34 cellular contexts compared by ENCODE assay signal in genomic region chr2:194452504-194452903, GRCh38.
"Had no signal": no experiment of that assay in that cellular context is flagged by ENCODE, and none has a peak within 500 bp of the region (broad histone marks: within the 10 kb centered on the region; RNA-seq: fewer than 3 reads in every experiment).

No MANE protein-coding gene starts in this region.

- H3K4me3 ChIP-seq: adrenal gland, ascending aorta, body of pancreas, breast epithelium, cardiac muscle cell had no signal

- FAIRE-seq: astrocyte, bronchial epithelial cell had no signal

- H3K27ac ChIP-seq: adrenal gland, ascending aorta, body of pancreas, brain microvascular endothelial cell, breast epithelium, cardiac muscle cell had no signal

- H3K4me1 ChIP-seq: adrenal gland, ascending aorta, body of pancreas, breast epithelium had no signal

- H3K9me3 ChIP-seq: adrenal gland, ascending aorta, body of pancreas, breast epithelium had no signal

- ATAC-seq: activated naive CD4-positive, alpha-beta T cell treated with anti-CD3 and anti-CD28 coated beads, Interleukin-2, amount 50 U/mL, for 72 hours; activated naive CD8-positive, alpha-beta T cell treated with anti-CD3 and anti-CD28 coated beads, Interleukin-2, amount 50 U/mL, for 24 hours; activated T-cell treated with anti-CD3 and anti-CD28 coated beads, Interleukin-2, amount 50 U/mL, for 4 hours; activated T-cell treated with anti-CD3 and anti-CD28 coated beads, Interleukin-2, amount 50 U/mL, for 72 hours; activated T-helper 17 cell treated with anti-CD3 and anti-CD28 coated beads, Interleukin-2, amount 50 U/mL, for 72 hours; body of pancreas had no signal

- H3K36me3 ChIP-seq: adrenal gland, ascending aorta, brain microvascular endothelial cell, breast epithelium, cardiac muscle cell had no signal

- H3K27me3 ChIP-seq: adrenal gland, ascending aorta, body of pancreas, brain microvascular endothelial cell, breast epithelium, cardiac muscle cell had no signal

- DNase-seq: activated effector memory CD4-positive, alpha-beta T cell treated with anti-CD3 and anti-CD28 coated beads, Interleukin-2, amount 50 U/mL, for 16 hours; activated effector memory CD4-positive, alpha-beta T cell treated with Interleukin-2 at 50 U/mL for 16 hours; activated gamma-delta T cell; activated gamma-delta T cell treated with Interleukin-2 at 50 U/mL for 16 hours; activated naive CD4-positive, alpha-beta T cell; activated naive CD4-positive, alpha-beta T cell treated with anti-CD3 and anti-CD28 coated beads for 36 hours; activated naive CD4-positive, alpha-beta T cell treated with anti-CD3 and anti-CD28 coated beads, Interleukin-2, amount 10 ng/mL, durations not matched to agents 7 days and 5 days; activated naive CD4-positive, alpha-beta T cell treated with anti-CD3 and anti-CD28 coated beads, Interleukin-2, amount 50 U/mL, for 16 hours; activated naive CD4-positive, alpha-beta T cell treated with Interleukin-2 at 50 U/mL for 16 hours; activated naive CD8-positive, alpha-beta T cell treated with anti-CD3 and anti-CD28 coated beads for 36 hours; activated naive CD8-positive, alpha-beta T cell treated with anti-CD3 and anti-CD28 coated beads, Interleukin-2, amount 10 ng/mL, durations not matched to agents 7 days and 5 days; activated naive CD8-positive, alpha-beta T cell treated with anti-CD3 and anti-CD28 coated beads, Interleukin-2, amount 50 U/mL, for 24 hours; activated T-cell treated with anti-CD3 and anti-CD28 coated beads, Interleukin-2, amount 50 U/mL, for 1 hour; activated T-cell treated with anti-CD3 and anti-CD28 coated beads, Interleukin-2, amount 50 U/mL, for 24 hours; activated T-cell treated with anti-CD3 and anti-CD28 coated beads, Interleukin-2, amount 50 U/mL, for 4 hours; activated T-cell treated with anti-CD3 and anti-CD28 coated beads, Interleukin-2, amount 50 U/mL, for 48 hours; activated T-cell treated with anti-CD3 and anti-CD28 coated beads, Interleukin-2, amount 50 U/mL, for 72 hours; adrenal gland; amniotic stem cell; amygdala; anterior cingulate cortex; aorta; body of pancreas; brain microvascular endothelial cell; caudate nucleus; central memory CD4-positive, alpha-beta T cell; cerebellar nuclear complex had no signal
